In the genomic region with DNA sequence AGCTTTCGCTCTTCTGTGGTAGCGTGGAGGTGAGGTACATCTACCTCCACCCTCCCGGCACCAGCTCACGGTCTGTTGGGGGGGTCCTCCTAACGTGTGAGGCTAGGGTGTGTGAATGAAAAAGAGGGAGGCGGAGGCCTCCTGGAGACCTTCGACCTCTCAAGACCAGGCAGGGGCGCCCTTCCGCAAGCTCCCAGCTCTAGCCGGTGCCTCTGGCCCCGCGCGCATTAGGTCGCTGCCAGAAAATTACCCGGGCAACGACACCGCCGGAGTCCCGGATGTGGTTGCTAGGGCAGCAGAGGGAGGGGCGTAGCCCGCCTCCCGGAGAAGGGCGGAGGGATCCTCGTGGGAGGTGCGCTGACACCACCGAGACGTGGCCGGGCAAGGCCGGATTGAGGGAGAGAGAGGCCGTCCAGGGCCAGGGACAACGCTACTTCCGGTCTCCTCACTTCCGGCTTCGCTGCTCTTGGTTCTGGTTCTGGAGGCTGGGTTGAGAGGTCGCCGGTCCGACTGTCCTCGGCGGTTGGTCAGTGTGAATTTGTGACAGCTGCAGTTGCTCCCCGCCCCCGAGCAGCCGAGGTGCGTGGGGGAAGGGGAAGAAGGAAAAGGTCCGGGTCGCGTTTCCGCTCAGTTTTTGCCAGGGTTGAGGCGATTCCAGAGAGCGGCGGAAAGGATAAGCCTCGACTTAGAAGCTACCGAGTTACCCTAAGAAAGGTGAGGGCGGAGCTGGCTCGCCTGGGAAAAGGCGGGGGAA, we compare ENCODE assay signal across 8 cellular contexts. TPM values are rescaled to one million over a fixed set of nuclear protein-coding genes. Genes with fewer than 3 reads are reported as not detected.
DNase-seq lines count a peak whose midpoint lies in the region; TF ChIP-seq lines count a peak whose summit lies in the region.

Gene ARFIP1 (plus strand): TSS at position 442 of the 754 bp plus-strand sequence. CDS start 49,680 bp downstream, outside the sequence.
Gene TIGD4 (minus strand): TSS at position 218 of the 754 bp plus-strand sequence. CDS start 8,726 bp downstream, outside the sequence.

- peak within 1 kb of the TSS; percentile 98 for H3K56ac ChIP-seq in mesendoderm (ENCODE audit: low read length)

- H3K23ac ChIP-seq in mesendoderm (ENCODE audit: low read length), result no peak within 1 kb of the TSS

- H3K4me1 ChIP-seq in endocrine pancreas (ENCODE audit: control insufficient read depth, insufficient read depth, low read length) (peaks cover 25% of the 10 kb centered on the region), mesendoderm (ENCODE audit: control insufficient read depth, low read depth, low read length) (peaks cover 8% of the 10 kb centered on the region)

- H3K27ac ChIP-seq in mesendoderm (ENCODE audit: low read depth, low read length), result peak within 1 kb of the TSS; percentile 74

- H3K36me3 ChIP-seq in endocrine pancreas (ENCODE audit: control insufficient read depth, insufficient read depth, low read length), result no peaks in the 10 kb centered on the region
- H3K36me3 ChIP-seq in mesendoderm (ENCODE audit: control insufficient read depth, insufficient read depth, low read length), result no peaks in the 10 kb centered on the region

- H2BK15ac ChIP-seq in mesendoderm (replicated peaks; ENCODE audit: low read depth), result no peak within 1 kb of the TSS

- peak within 1 kb of the TSS; percentile 2 for H3K18ac ChIP-seq in mesendoderm (ENCODE audit: low read length)

- peak; percentile 34 for TF ChIP-seq CTCF in GM20000 (IDR thresholded peaks at IDR 0.05; ENCODE audit: extremely low read depth, missing control alignments)

- H3K79me2 ChIP-seq in mesendoderm (ENCODE audit: control insufficient read depth, insufficient read depth, low read length), result peaks cover 34% of the 10 kb centered on the region

- peak within 1 kb of the TSS; percentile 78 for H3K4ac ChIP-seq in mesendoderm (ENCODE audit: low read depth, low read length)

- H2BK120ac ChIP-seq in mesendoderm (ENCODE audit: low read depth, low read length), result no peak within 1 kb of the TSS

- H3K4me3 ChIP-seq in endocrine pancreas (ENCODE audit: control insufficient read depth, insufficient read depth, low read length), result peak within 1 kb of the TSS; percentile 95
- peak within 1 kb of the TSS; percentile 96 for H3K4me3 ChIP-seq in mesendoderm (ENCODE audit: low read length)

- no peaks in the 10 kb centered on the region for H3K79me1 ChIP-seq in mesendoderm (ENCODE audit: low read length)

- peak within 1 kb of the TSS; percentile 70 for H3K4me2 ChIP-seq in mesendoderm (ENCODE audit: low read length)

- H4K8ac ChIP-seq in mesendoderm (ENCODE audit: low read depth, low read length), result no peak within 1 kb of the TSS

- H4K5ac ChIP-seq in mesendoderm (ENCODE audit: low read length), result no peak within 1 kb of the TSS

- peak within 1 kb of the TSS; percentile 55 for H2BK5ac ChIP-seq in mesendoderm (ENCODE audit: low read length)

- H3K9me3 ChIP-seq in endocrine pancreas (ENCODE audit: control insufficient read depth, low read length), result no peaks in the 10 kb centered on the region

- no peak within 1 kb of the TSS for H2AK5ac ChIP-seq in mesendoderm (ENCODE audit: low read length)

- WGBS in mesendoderm (ENCODE audit: extremely low coverage, insufficient coverage, low lambda C conversion rate), result no CpG with 5 or more reads among the region's 55 CpGs

- DNase-seq in COR-L47 (lab: John Stamatoyannopoulos, UW), result peak; percentile 96
- peak; percentile 91 for DNase-seq in GM20000 (ENCODE audit: low spot score)
- peak; percentile 96 for DNase-seq in HT-29 (ENCODE audit: low spot score)
- DNase-seq in NK-92 treated with Interleukin-12 subunit alpha and Interleukin-12 subunit beta, amount 100 ng/mL, for 24 hours (lab: John Stamatoyannopoulos, UW), result peak; percentile 94
- peak; percentile 72 to 92 (median 88) for DNase-seq in activated CD8-positive, alpha-beta memory T cell treated with anti-CD3 and anti-CD28 coated beads for 48 hours (ENCODE audit: low read depth in 2 of 3, low spot score in 2 of 3)
- peak; percentile 99 for DNase-seq in mesendoderm
- peak; percentile 92 for DNase-seq in stimulated activated CD8-positive, alpha-beta memory T cell treated with anti-CD3 and anti-CD28 coated beads, Interleukin-15, amount 100 ng/mL, for 1 hour (ENCODE audit: low read depth)

- H3K27me3 ChIP-seq in endocrine pancreas (ENCODE audit: control insufficient read depth, insufficient read depth, low read length) (no peaks in the 10 kb centered on the region), mesendoderm (ENCODE audit: insufficient read depth, low read length, poor library complexity) (no peaks in the 10 kb centered on the region)

- peak within 1 kb of the TSS; percentile 94 for H3K9ac ChIP-seq in endocrine pancreas (ENCODE audit: control insufficient read depth, insufficient read depth, low read length)
- peak within 1 kb of the TSS; percentile 94 for H3K9ac ChIP-seq in mesendoderm (ENCODE audit: low read length)

RNA-seq across cellular contexts. Expression of gene ARFIP1, which starts in this region (rescaled TPM):
- 27.0 and 29.6 TPM in 2 replicates for total RNA-seq in HT-29 (2014; rRNA removed; shearing (Covaris generic))
- 70.9 TPM for polyA plus RNA-seq in mesendoderm (2013, experiment 1 of 2)
- 69.2 TPM for polyA plus RNA-seq in mesendoderm (2013, experiment 2 of 2)

RNA-seq across cellular contexts. Expression of gene TIGD4, which starts in this region (rescaled TPM):
- total RNA-seq in HT-29 (2014; rRNA removed; shearing (Covaris generic)), result 0.23 and 0.34 TPM in 2 replicates
- 1.7 TPM for polyA plus RNA-seq in mesendoderm (2013, experiment 1 of 2)
- 1.8 TPM for polyA plus RNA-seq in mesendoderm (2013, experiment 2 of 2)

Comparison
In these comparisons a context has a peak if more than half of its experiments do, and no peak if none do; other contexts are left out.
1. Peak in every context shown above with its lines: DNase-seq, H3K4me3 ChIP-seq and H3K27ac ChIP-seq.